8 cellular contexts compared by ENCODE assay signal in genomic region chr17:63700528-63701441, GRCh38. TPM values are rescaled to one million over a fixed set of nuclear protein-coding genes. Genes with fewer than 3 reads are reported as not detected.
DNase-seq lines count a peak whose midpoint lies in the region; ATAC-seq and TF ChIP-seq lines count a peak whose summit lies in the region.

No MANE protein-coding gene starts in this region.

- no peaks in the 10 kb centered on the region for H3K9me3 Mint-ChIP-seq in CD4-positive, alpha-beta T cell

- in situ Hi-C loops in astrocyte of the cerebellum (cut with HindIII; ENCODE audit: low sequenced_read_pairs) = no loop called here

- H3K27me3 ChIP-seq in CD4-positive, alpha-beta T cell (ENCODE audit: control insufficient read depth, insufficient read depth, low read length) = no peaks in the 10 kb centered on the region

- peaks cover 75% of the 10 kb centered on the region for H3K36me3 Mint-ChIP-seq in CD4-positive, alpha-beta T cell (ENCODE audit: low read depth)

- H3K4me3 ChIP-seq in astrocyte of the cerebellum (ENCODE audit: low read depth, low read length) (peak overlapping the region; percentile 51), iPS-18c (ENCODE audit: insufficient read depth, low read depth, low read length) (peak overlapping the region; percentile 61), skeletal muscle cell (ENCODE audit: low read depth, low read length) (peak overlapping the region; percentile 53)

- peak in 8 of 10 experiments; percentile 37 to 66 (median 53) for DNase-seq in CD4-positive, alpha-beta T cell
- DNase-seq in T follicular helper cell (ENCODE audit: low read depth) (peak; percentile 32), astrocyte of the cerebellum (ENCODE audit: low read depth) (peak; percentile 11), skeletal muscle cell (ENCODE audit: low read depth) (peak; percentile 25), KG1 (lab: John Stamatoyannopoulos, UW) (no peak), glomerular visceral epithelial cell (ENCODE audit: extremely low spot score) (no peak)

- peaks cover 73% of the 10 kb centered on the region for H3K4me1 Mint-ChIP-seq in CD4-positive, alpha-beta T cell (ENCODE audit: low read depth)

- peak; percentile 8 for ATAC-seq in CD4-positive, alpha-beta T cell (ENCODE audit: poor library complexity)
- ATAC-seq in HG02610 (IDR thresholded peaks at IDR 0.05; ENCODE audit: unreplicated experiment) = peak; percentile 16

- peak overlapping the region; percentile 89 for H3K27ac ChIP-seq in CD4-positive, alpha-beta T cell (ENCODE audit: low read depth, low read length)

- peak overlapping the region; percentile 97 for H3K4me3 Mint-ChIP-seq in CD4-positive, alpha-beta T cell

- H3K9me3 ChIP-seq in CD4-positive, alpha-beta T cell (ENCODE audit: control insufficient read depth, low read length) = no peaks in the 10 kb centered on the region
- no peaks in the 10 kb centered on the region for H3K9me3 ChIP-seq in iPS-18c (ENCODE audit: control insufficient read depth, insufficient read depth, low read length)

- POLR2A ChIA-PET in CD4-positive, alpha-beta T cell (lab: Charles Lee) = interaction anchor here (0.7 to 18.5 kb wide), 25 partner anchors 3 to 805 kb away, joined by 3 to 844 read pairs (median 5); partner anchors contain the start of genes CCDC47, CEP95, CYB561 and DDX42

- no peak for TF ChIP-seq CTCF in CD4-positive, alpha-beta T cell (IDR thresholded peaks at IDR 0.05)
- TF ChIP-seq CTCF in astrocyte of the cerebellum (IDR thresholded peaks at IDR 0.05; ENCODE audit: low read depth, low read length, missing control alignments) = no peak

- intact Hi-C loops in CD4-positive, alpha-beta T cell (cut with DNase I, micrococcal nuclease) = loop anchor here (2.0 to 5.0 kb wide), 2 partner anchors 72 to 807 kb away; partner anchors contain the start of genes CCDC47 (in 1 of the 2), CEP95 (in 1 of the 2) and DDX5 (in 1 of the 2)

- CTCF ChIA-PET in CD4-positive, alpha-beta T cell (lab: Charles Lee) = interaction anchor here (0.9 to 10.9 kb wide), 2 partner anchors 11 to 79 kb away, joined by 5 to 169 read pairs; partner anchors contain the start of gene MAP3K3

- H3K27me3 Mint-ChIP-seq in CD4-positive, alpha-beta T cell = peaks cover 5% of the 10 kb centered on the region

- H3K27ac Mint-ChIP-seq in CD4-positive, alpha-beta T cell = peak overlapping the region; percentile 100

RNA-seq across cellular contexts. Expression of gene LIMD2, which starts 0.9 kb away (rescaled TPM):
- 100 to 1,000 TPM; 711 to 727 TPM for total RNA-seq in CD4-positive, alpha-beta T cell

RNA-seq across cellular contexts. Expression of gene STRADA, which starts 40.8 kb away (rescaled TPM):
- 10 to 100 TPM; 50.9 to 51.0 TPM for total RNA-seq in CD4-positive, alpha-beta T cell

Comparison
In these comparisons a context has a peak if more than half of its experiments do, and no peak if none do; other contexts are left out.
1. DNase-seq: peak in CD4-positive, alpha-beta T cell (8 of 10), T follicular helper cell (single experiment), astrocyte of the cerebellum (single experiment) and skeletal muscle cell (single experiment); none in KG1 (single experiment) and glomerular visceral epithelial cell (single experiment).
2. Peak in every context shown above with its lines, with median percentiles within 50 percentile points of each other: H3K4me3 ChIP-seq.